Comparison of ENCODE assay signal across 20 cellular contexts in genomic region chr6:38192486-38192885, GRCh38.
"Had no signal": no experiment of that assay in that cellular context is flagged by ENCODE, and none has a peak within 500 bp of the region (broad histone marks: within the 10 kb centered on the region; RNA-seq: fewer than 3 reads in every experiment).

No MANE protein-coding gene starts in this region.

- H3K4me1 ChIP-seq: gastroesophageal sphincter, heart right ventricle, right lobe of liver, suprapubic skin, transverse colon, uterus had no signal

- H3K4me3 Mint-ChIP-seq: activated B cell treated with CpG ODN at 0.5 μM for 24 hours; activated CD4-positive, alpha-beta memory T cell treated with anti-CD3 and anti-CD28 coated beads, Interleukin-2, amount 10 ng/mL, durations not matched to agents 7 days and 5 days; memory B cell; stimulated activated naive CD8-positive, alpha-beta T cell treated with anti-CD3 and anti-CD28 coated beads, Interleukin-15, amount 100 ng/mL, for 72 hours had no signal

- H3K27ac Mint-ChIP-seq: activated B cell treated with CpG ODN at 0.5 μM for 24 hours; activated CD4-positive, alpha-beta memory T cell treated with anti-CD3 and anti-CD28 coated beads, Interleukin-2, amount 10 ng/mL, durations not matched to agents 7 days and 5 days; memory B cell; stimulated activated naive CD8-positive, alpha-beta T cell treated with anti-CD3 and anti-CD28 coated beads, Interleukin-15, amount 100 ng/mL, for 72 hours had no signal

- H3K27me3 ChIP-seq: brain microvascular endothelial cell, gastroesophageal sphincter, heart right ventricle, ovary, right lobe of liver, suprapubic skin, transverse colon, uterus had no signal

- H3K4me1 Mint-ChIP-seq: activated B cell treated with CpG ODN at 0.5 μM for 24 hours; activated CD4-positive, alpha-beta memory T cell treated with anti-CD3 and anti-CD28 coated beads, Interleukin-2, amount 10 ng/mL, durations not matched to agents 7 days and 5 days; memory B cell; stimulated activated naive CD8-positive, alpha-beta T cell treated with anti-CD3 and anti-CD28 coated beads, Interleukin-15, amount 100 ng/mL, for 72 hours had no signal

- H3K36me3 ChIP-seq: brain microvascular endothelial cell, gastroesophageal sphincter, ovary, right lobe of liver, transverse colon, uterus had no signal

- H3K4me3 ChIP-seq: gastroesophageal sphincter, heart right ventricle, ovary, right lobe of liver, suprapubic skin, transverse colon, uterus had no signal

- H3K27me3 Mint-ChIP-seq: activated B cell treated with CpG ODN at 0.5 μM for 24 hours; activated CD4-positive, alpha-beta memory T cell treated with anti-CD3 and anti-CD28 coated beads, Interleukin-2, amount 10 ng/mL, durations not matched to agents 7 days and 5 days; memory B cell; naive thymus-derived CD8-positive, alpha-beta T cell; stimulated activated naive CD8-positive, alpha-beta T cell treated with anti-CD3 and anti-CD28 coated beads, Interleukin-15, amount 100 ng/mL, for 72 hours had no signal

- H3K27ac ChIP-seq: brain microvascular endothelial cell, gastroesophageal sphincter, heart right ventricle, ovary, right lobe of liver, suprapubic skin, transverse colon, uterus had no signal

- DNase-seq: activated B cell treated with CpG ODN at 0.5 μM for 24 hours; activated CD4-positive, alpha-beta memory T cell treated with anti-CD3 and anti-CD28 coated beads, Interleukin-2, amount 10 ng/mL, durations not matched to agents 7 days and 5 days; activated CD4-positive, alpha-beta T cell treated with anti-CD3 and anti-CD28 coated beads for 4 hours; activated effector memory CD4-positive, alpha-beta T cell treated with Interleukin-2 at 50 U/mL for 16 hours; activated naive CD4-positive, alpha-beta T cell treated with anti-CD3 and anti-CD28 coated beads, Interleukin-2, amount 50 U/mL, for 16 hours; brain microvascular endothelial cell; central memory CD4-positive, alpha-beta T cell; heart right ventricle; naive thymus-derived CD8-positive, alpha-beta T cell; ovary; small intestine; stimulated activated CD4-positive, alpha-beta T cell treated with anti-CD3 and anti-CD28 coated beads, Interleukin-15, amount 100 ng/mL, for 24 hours; stimulated activated CD4-positive, alpha-beta T cell treated with anti-CD3 and anti-CD28 coated beads, Interleukin-2, amount 100 ng/mL, for 48 hours; stimulated activated naive CD8-positive, alpha-beta T cell treated with anti-CD3 and anti-CD28 coated beads, Interleukin-15, amount 100 ng/mL, for 72 hours; transverse colon; uterus had no signal

- H3K9me3 Mint-ChIP-seq: activated B cell treated with CpG ODN at 0.5 μM for 24 hours; activated CD4-positive, alpha-beta memory T cell treated with anti-CD3 and anti-CD28 coated beads, Interleukin-2, amount 10 ng/mL, durations not matched to agents 7 days and 5 days; memory B cell; naive thymus-derived CD8-positive, alpha-beta T cell; stimulated activated naive CD8-positive, alpha-beta T cell treated with anti-CD3 and anti-CD28 coated beads, Interleukin-15, amount 100 ng/mL, for 72 hours had no signal

- H3K9me3 ChIP-seq: gastroesophageal sphincter, heart right ventricle, ovary, right lobe of liver, suprapubic skin, transverse colon, uterus had no signal

- ATAC-seq: gastroesophageal sphincter; heart right ventricle; naive thymus-derived CD8-positive, alpha-beta T cell; right lobe of liver; stimulated activated naive CD8-positive, alpha-beta T cell treated with anti-CD3 and anti-CD28 coated beads, Interleukin-15, amount 100 ng/mL, for 72 hours had no signal
